Comparison of ENCODE assay signal across 10 cellular contexts in the genomic region with DNA sequence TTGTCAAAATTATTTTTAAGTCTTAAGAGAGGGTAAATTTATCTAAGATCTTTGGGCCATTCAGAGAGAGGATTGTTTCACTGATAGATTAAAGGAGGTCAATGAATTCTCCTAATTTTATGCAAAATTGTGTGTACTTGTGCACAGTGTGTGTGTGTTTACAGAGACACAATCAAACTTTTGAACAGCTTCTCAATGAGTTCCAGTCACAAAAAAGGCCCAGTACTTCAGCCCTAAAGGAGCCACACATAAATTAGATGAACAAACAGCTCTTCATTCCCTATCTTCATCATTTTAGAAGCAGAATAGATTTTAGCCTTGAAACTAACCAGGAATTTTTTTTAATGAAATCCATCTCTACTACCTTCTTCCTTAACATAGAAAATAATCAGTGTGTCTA. TPM values are rescaled to one million over a fixed set of nuclear protein-coding genes. Genes with fewer than 3 reads are reported as not detected.
"Had no signal": no experiment of that assay in that cellular context is flagged by ENCODE, and none has a peak within 500 bp of the region (broad histone marks: within the 10 kb centered on the region; RNA-seq: fewer than 3 reads in every experiment).

No MANE protein-coding gene starts in this region.

- H3K4me3 ChIP-seq: GM23248, HAP-1 had no signal

- H3K27ac ChIP-seq: GM23248, HL-60 had no signal

- H3K4me1 Mint-ChIP-seq: IgD-negative memory B cell had no signal

- DNase-seq: GM23248, GOT3, H7, HFFc6 had no signal

- H3K9me3 Mint-ChIP-seq: IgD-negative memory B cell had no signal

- H3K4me1 ChIP-seq: HAP-1 had no signal

- ATAC-seq: HCT116, HepG2 had no signal

- H3K36me3 Mint-ChIP-seq: IgD-negative memory B cell had no signal

- H3K36me3 ChIP-seq: HAP-1 had no signal

- H3K27ac Mint-ChIP-seq: HFFc6, IgD-negative memory B cell had no signal

- H3K4me3 Mint-ChIP-seq: HFFc6, IgD-negative memory B cell had no signal

- H3K9ac ChIP-seq: GM23248 had no signal

- H3K9me3 ChIP-seq: HAP-1 had no signal

- H3K27me3 Mint-ChIP-seq: IgD-negative memory B cell had no signal

RNA-seq across cellular contexts. Expression of a gene that starts 9.7 kb away (rescaled TPM):
- total RNA-seq: GM23248, HepG2, HFFc6, HT1080 had no signal
